ENCODE assay signal across 8 cellular contexts in the genomic region with DNA sequence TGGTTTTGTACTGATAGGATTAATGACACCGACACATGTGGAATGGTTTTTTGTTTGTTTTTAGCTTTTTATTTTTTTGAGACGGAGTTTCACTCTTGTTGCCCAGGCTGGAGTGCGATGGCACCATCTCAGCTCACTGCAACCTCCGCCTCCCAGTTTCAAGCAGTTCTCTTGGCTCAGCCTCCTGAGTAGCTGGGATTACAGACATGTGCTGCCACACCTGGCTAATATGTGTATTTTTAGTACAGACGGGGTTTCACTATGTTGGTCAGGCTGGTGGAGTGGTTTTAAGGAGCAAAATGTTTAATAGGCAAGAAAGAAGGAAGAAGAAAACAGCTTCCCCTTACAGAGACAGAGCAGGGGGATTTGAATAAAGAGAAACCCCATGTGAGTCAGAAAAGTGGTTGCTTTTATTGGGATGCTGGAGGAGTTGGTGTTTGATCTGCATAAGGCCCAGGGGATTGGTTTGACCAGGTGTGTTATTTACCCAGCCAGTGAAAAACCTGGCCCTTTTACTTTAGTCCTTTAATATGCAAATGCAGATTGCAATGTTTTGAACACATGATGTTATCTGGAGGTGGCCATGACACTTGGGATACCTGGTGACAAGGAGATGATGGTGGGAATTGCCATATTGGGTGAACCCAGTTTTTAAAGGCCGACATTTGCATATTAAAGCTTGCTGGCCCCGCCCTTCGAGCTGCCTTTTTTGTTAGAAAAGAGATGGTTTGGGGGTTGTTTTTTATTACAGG. TPM values are rescaled to one million over a fixed set of nuclear protein-coding genes. Genes with fewer than 3 reads are reported as not detected.
A peak's percentile ranks its signal among the peaks of the same experiment; 100 is the strongest.
DNase-seq lines count a peak whose midpoint lies in the region; TF ChIP-seq lines count a peak whose summit lies in the region.
"Had no signal": no experiment of that assay in that cellular context is flagged by ENCODE, and none has a peak within 500 bp of the region (broad histone marks: within the 10 kb centered on the region; RNA-seq: fewer than 3 reads in every experiment).

No MANE protein-coding gene starts in this region.

- peak overlapping the region; percentile 81 for H3K4me2 ChIP-seq in MM.1S (ENCODE audit: low read depth, low read length)
- H3K4me2 ChIP-seq in smooth muscle cell = peak overlapping the region; percentile 34

- H4K20me1 ChIP-seq in MM.1S (ENCODE audit: insufficient read depth, low read length) = no peaks in the 10 kb centered on the region
- no peaks in the 10 kb centered on the region for H4K20me1 ChIP-seq in smooth muscle cell (ENCODE audit: low read depth)

- H3K9ac ChIP-seq in MM.1S (ENCODE audit: low read length) (peak overlapping the region; percentile 26; the same call in 1 of the 2 replicates), smooth muscle cell (ENCODE audit: low read depth) (no peak overlapping the region)

- WGBS in smooth muscle cell (ENCODE audit: low lambda C conversion rate) = 83% methylated on average over 8 of the region's 8 CpGs

- in situ Hi-C loops in brain microvascular endothelial cell (cut with HindIII; ENCODE audit: low pct_ligation_motif_present, low sequenced_read_pairs) = no loop called here

- DNase-seq in H7 = peak; percentile 24
- peak; percentile 84 for DNase-seq in MM.1S
- no peak for DNase-seq in brain microvascular endothelial cell
- DNase-seq in smooth muscle cell (lab: John Stamatoyannopoulos, UW; ENCODE audit: unreplicated experiment) = no peak
- no peak for DNase-seq in mucosa of gallbladder (ENCODE audit: low spot score)
- DNase-seq in NCI-H510A treated with DMSO at 0.1 percent for 48 hours (lab: John Stamatoyannopoulos, UW) = no peak
- DNase-seq in HUDEP-2 (lab: John Stamatoyannopoulos, UW; ENCODE audit: unreplicated experiment in 76 of 76) = no peak
- DNase-seq: naive B cell had no signal

- H3K9me3 ChIP-seq in MM.1S (replicated peaks; ENCODE audit: insufficient read depth, low read length) = no peaks in the 10 kb centered on the region
- H3K9me3 ChIP-seq in smooth muscle cell (replicated peaks; ENCODE audit: low read depth) = no peaks in the 10 kb centered on the region

- H3K36me3 ChIP-seq in H7 (replicated peaks; ENCODE audit: control insufficient read depth, insufficient read depth, low read length) = no peaks in the 10 kb centered on the region
- no peaks in the 10 kb centered on the region for H3K36me3 ChIP-seq in MM.1S (replicated peaks; ENCODE audit: insufficient read depth, low read length)
- H3K36me3 ChIP-seq in brain microvascular endothelial cell (replicated peaks) = no peaks in the 10 kb centered on the region
- H3K36me3 ChIP-seq in smooth muscle cell (ENCODE audit: low read depth) = no peaks in the 10 kb centered on the region

- H3K4me1 ChIP-seq in MM.1S (ENCODE audit: low read length) (peaks cover 24% of the 10 kb centered on the region), smooth muscle cell (ENCODE audit: low read depth) (peaks cover 4% of the 10 kb centered on the region)

- H3K9me2 ChIP-seq in MM.1S (replicated peaks; ENCODE audit: insufficient read depth, low read length) = no peaks in the 10 kb centered on the region

- no peak overlapping the region for H3K4me3 ChIP-seq in H7 (ENCODE audit: insufficient read depth, low read depth, low read length)
- peak overlapping the region; percentile 35; the same call in 1 of the 2 replicates for H3K4me3 ChIP-seq in MM.1S (ENCODE audit: low read length)
- no peak overlapping the region for H3K4me3 ChIP-seq in brain microvascular endothelial cell (ENCODE audit: low read depth, low read length)
- H3K4me3 ChIP-seq in smooth muscle cell = no peak overlapping the region

- H3K27me3 ChIP-seq in H7 (ENCODE audit: control insufficient read depth, insufficient read depth, low read length) (no peaks in the 10 kb centered on the region), MM.1S (replicated peaks; ENCODE audit: insufficient read depth, low read length) (no peaks in the 10 kb centered on the region), brain microvascular endothelial cell (replicated peaks) (no peaks in the 10 kb centered on the region), smooth muscle cell (ENCODE audit: low read depth) (no peaks in the 10 kb centered on the region)

- H3K79me2 ChIP-seq in MM.1S (ENCODE audit: low read length) (no peaks in the 10 kb centered on the region), smooth muscle cell (ENCODE audit: low read depth) (no peaks in the 10 kb centered on the region)

- peak overlapping the region; percentile 51 for H2AFZ ChIP-seq in MM.1S (ENCODE audit: low read length)
- no peak overlapping the region for H2AFZ ChIP-seq in smooth muscle cell (ENCODE audit: low read depth)

- peak overlapping the region; percentile 68 for H3K27ac ChIP-seq in MM.1S (ENCODE audit: low read length)
- H3K27ac ChIP-seq in brain microvascular endothelial cell = peak overlapping the region; percentile 94
- H3K27ac ChIP-seq in smooth muscle cell (ENCODE audit: low read depth) = peak overlapping the region; percentile 86

- peaks cover 14% of the 10 kb centered on the region for H3F3A ChIP-seq in MM.1S (ENCODE audit: insufficient read depth, low read length)
- peaks cover 24% of the 10 kb centered on the region for H3F3A ChIP-seq in smooth muscle cell (ENCODE audit: low read depth)

- TF ChIP-seq CTCF in MM.1S (IDR thresholded peaks at IDR 0.05; ENCODE audit: low read length) = peak; percentile 18; the same call in 1 of the 2 replicates
- no peak for TF ChIP-seq CTCF in brain microvascular endothelial cell (IDR thresholded peaks at IDR 0.05; ENCODE audit: low read depth, low read length, missing control alignments)
- TF ChIP-seq CTCF in smooth muscle cell (IDR thresholded peaks at IDR 0.05; ENCODE audit: borderline replicate concordance, insufficient read depth, poor library complexity, severe bottlenecking) = no peak

RNA-seq across cellular contexts. Expression of a gene that starts 24.3 kb away (rescaled TPM):
- 0.83 and 1.3 TPM in 2 replicates for total RNA-seq in H7 (2014; rRNA removed; shearing (Covaris generic))
- total RNA-seq in smooth muscle cell = 1.1 and 1.5 TPM in 2 replicates
- 0.24 and 1.2 TPM in 2 replicates for polyA plus RNA-seq in smooth muscle cell
- 2.0 TPM for total RNA-seq in mucosa of gallbladder

RNA-seq across cellular contexts. Expression of a gene that starts 39.3 kb away (rescaled TPM):
- total RNA-seq in H7 (2014; rRNA removed; shearing (Covaris generic)) = 0.63 TPM in 1 of 2 replicates, not detected in the other
- 3.7 and 5.4 TPM in 2 replicates for total RNA-seq in smooth muscle cell
- 12.4 and 12.8 TPM in 2 replicates for polyA plus RNA-seq in smooth muscle cell
- total RNA-seq in mucosa of gallbladder = 21.8 TPM

Comparison
In these comparisons a context has a peak if more than half of its experiments do, and no peak if none do; other contexts are left out.
1. DNase-seq: peak in H7 (single experiment) and MM.1S (single experiment); none in brain microvascular endothelial cell (single experiment), smooth muscle cell (single experiment), mucosa of gallbladder (single experiment), NCI-H510A treated with DMSO at 0.1 percent for 48 hours (single experiment) and HUDEP-2 (0 of 76).
2. Peak in every context shown above with its lines, with median percentiles within 50 percentile points of each other: H3K27ac ChIP-seq.